Comparison of ENCODE assay signal across 8 cellular contexts in genomic region chr10:68560916-68561691, GRCh38. TPM values are rescaled to one million over a fixed set of nuclear protein-coding genes. Genes with fewer than 3 reads are reported as not detected.
DNase-seq lines count a peak whose midpoint lies in the region; ATAC-seq and TF ChIP-seq lines count a peak whose summit lies in the region.

No MANE protein-coding gene starts in this region.

- peak overlapping the region; percentile 15 for H4K8ac ChIP-seq in mesenchymal stem cell (ENCODE audit: low read length)

- TF ChIP-seq EP300 in upper lobe of left lung (IDR thresholded peaks at IDR 0.05): no peak

- H3K27ac Mint-ChIP-seq in T-helper 2 cell treated with Interferon-gamma antibody and Interleukin-4, amounts not matched to agents 5 μg/mL and 100 μg/mL, for 36 hours: no peak overlapping the region

- H3K36me3 Mint-ChIP-seq in T-helper 2 cell treated with Interferon-gamma antibody and Interleukin-4, amounts not matched to agents 5 μg/mL and 100 μg/mL, for 36 hours (ENCODE audit: low read depth): no peaks in the 10 kb centered on the region

- peak overlapping the region in 1 of 2 experiments; percentile 2 for H2BK12ac ChIP-seq in mesenchymal stem cell (ENCODE audit: low read length in 2 of 2)

- H3K4me3 Mint-ChIP-seq in T-helper 2 cell treated with Interferon-gamma antibody and Interleukin-4, amounts not matched to agents 5 μg/mL and 100 μg/mL, for 36 hours: peak overlapping the region; percentile 80

- TF ChIP-seq POLR2A in upper lobe of left lung (IDR thresholded peaks at IDR 0.05): no peak

- no peak overlapping the region for H2AK5ac ChIP-seq in mesenchymal stem cell (ENCODE audit: low read length, severe bottlenecking)

- H3K9ac ChIP-seq in PC-3 (ENCODE audit: low read length): peak overlapping the region; percentile 62
- peak overlapping the region in 1 of 2 donors; percentile 12 for H3K9ac ChIP-seq in duodenal mucosa (ENCODE audit: low read depth in 1 of 2, low read length in 2 of 2)
- peak overlapping the region; percentile 69 for H3K9ac ChIP-seq in mesenchymal stem cell (ENCODE audit: low read length)

- no peaks in the 10 kb centered on the region for H4K20me1 ChIP-seq in PC-3 (ENCODE audit: low read length)

- no peak for TF ChIP-seq CTCF in PC-3 (conservative IDR thresholded peaks at IDR 0.05; ENCODE audit: low read depth, low read length)
- no peak for TF ChIP-seq CTCF in upper lobe of left lung (IDR thresholded peaks at IDR 0.05)

- peak overlapping the region; percentile 94 to 97 for H3K18ac ChIP-seq in mesenchymal stem cell (ENCODE audit: low read depth in 1 of 2, low read length in 2 of 2)

- H3K9me3 ChIP-seq in PC-3 (ENCODE audit: low read length): no peaks in the 10 kb centered on the region
- H3K9me3 ChIP-seq in duodenal mucosa (ENCODE audit: control insufficient read depth in 1 of 2, low read length in 2 of 2): no peaks in the 10 kb centered on the region
- no peaks in the 10 kb centered on the region for H3K9me3 ChIP-seq in mesenchymal stem cell (ENCODE audit: control insufficient read depth, low read length)
- H3K9me3 ChIP-seq in upper lobe of left lung: no peaks in the 10 kb centered on the region

- H2BK15ac ChIP-seq in mesenchymal stem cell (ENCODE audit: low read depth, poor library complexity, severe bottlenecking): peak overlapping the region; percentile 60

- peak overlapping the region in 1 of 2 experiments; percentile 93 for H3K23ac ChIP-seq in mesenchymal stem cell (ENCODE audit: low read length in 2 of 2)

- H3K4me1 ChIP-seq in PC-3 (ENCODE audit: insufficient read depth, low read length): no peaks in the 10 kb centered on the region
- peaks cover 4 to 6% of the 10 kb centered on the region in 2 donors for H3K4me1 ChIP-seq in duodenal mucosa (ENCODE audit: control insufficient read depth in 1 of 2, insufficient read depth in 2 of 2, low read length in 2 of 2)
- H3K4me1 ChIP-seq in mesenchymal stem cell (ENCODE audit: control insufficient read depth, insufficient read depth, low read depth, low read length): peaks cover 15% of the 10 kb centered on the region
- peaks cover 8 to 29% (median 20%) of the 10 kb centered on the region in 4 donors for H3K4me1 ChIP-seq in upper lobe of left lung

- H2AFZ ChIP-seq in PC-3 (ENCODE audit: low read length) (peak overlapping the region; percentile 97), mesenchymal stem cell (ENCODE audit: low read depth, low read length) (peak overlapping the region; percentile 78)

- peak overlapping the region; percentile 92 for H3K4me2 ChIP-seq in PC-3 (ENCODE audit: low read length)
- H3K4me2 ChIP-seq in mesenchymal stem cell (ENCODE audit: low read length, poor library complexity, severe bottlenecking): peak overlapping the region; percentile 83

- H2BK5ac ChIP-seq in mesenchymal stem cell (ENCODE audit: low read depth, low read length, poor library complexity, severe bottlenecking): no peak overlapping the region

- H3K9me3 Mint-ChIP-seq in T-helper 2 cell treated with Interferon-gamma antibody and Interleukin-4, amounts not matched to agents 5 μg/mL and 100 μg/mL, for 36 hours: no peaks in the 10 kb centered on the region

- H3K27ac ChIP-seq in PC-3 (ENCODE audit: low read length) (no peak overlapping the region), duodenal mucosa (ENCODE audit: low read depth, low read length) (no peak overlapping the region), mesenchymal stem cell (ENCODE audit: low read length, poor library complexity, severe bottlenecking) (no peak overlapping the region), upper lobe of left lung (peak overlapping the region in 1 of 4 donors; percentile 53)

- H3K36me3 ChIP-seq in PC-3 (ENCODE audit: low read depth, low read length) (no peaks in the 10 kb centered on the region), duodenal mucosa (ENCODE audit: control insufficient read depth in 1 of 2, insufficient read depth in 2 of 2, low read length in 2 of 2) (no peaks in the 10 kb centered on the region), mesenchymal stem cell (ENCODE audit: control insufficient read depth in 1 of 2, insufficient read depth in 2 of 2, low read depth in 1 of 2, low read length in 2 of 2) (no peaks in the 10 kb centered on the region), upper lobe of left lung (no peaks in the 10 kb centered on the region)

- ATAC-seq in PC-3: peak; percentile 36
- ATAC-seq in upper lobe of left lung (ENCODE audit: low FRiP score in 2 of 2): peak; percentile 50 to 63

- H3K27me3 ChIP-seq in PC-3 (ENCODE audit: low read length) (no peaks in the 10 kb centered on the region), duodenal mucosa (ENCODE audit: control insufficient read depth in 1 of 2, insufficient read depth in 2 of 2, low read length in 2 of 2) (peaks cover 10 to 28% of the 10 kb centered on the region in 2 donors), mesenchymal stem cell (ENCODE audit: control insufficient read depth in 1 of 2, insufficient read depth in 1 of 2, low read length in 2 of 2) (no peaks in the 10 kb centered on the region), upper lobe of left lung (peaks cover 0 to 14% (median 7%) of the 10 kb centered on the region in 4 donors)

- H3K4ac ChIP-seq in mesenchymal stem cell (ENCODE audit: low read depth in 1 of 2, low read length in 2 of 2): peak overlapping the region in 1 of 2 experiments; percentile 54

- H4K91ac ChIP-seq in mesenchymal stem cell (ENCODE audit: low read length): peak overlapping the region; percentile 94

- peaks cover 69% of the 10 kb centered on the region for H3K27me3 Mint-ChIP-seq in T-helper 2 cell treated with Interferon-gamma antibody and Interleukin-4, amounts not matched to agents 5 μg/mL and 100 μg/mL, for 36 hours (ENCODE audit: low read depth)

- peak overlapping the region; percentile 77 for H2BK120ac ChIP-seq in mesenchymal stem cell (ENCODE audit: low read depth, low read length)

- intact Hi-C loops in PC-3 (cut with micrococcal nuclease): loop anchor here (1.0 kb wide), 1 partner anchor 39 kb away; no protein-coding TSS in a partner anchor

- H3K4me3 ChIP-seq in PC-3 (ENCODE audit: low read length) (peak overlapping the region; percentile 96), duodenal mucosa (ENCODE audit: low read depth in 1 of 2, low read length in 2 of 2) (peak overlapping the region; percentile 65 to 70), mesenchymal stem cell (ENCODE audit: insufficient read depth in 1 of 2, low read depth in 1 of 2, low read length in 2 of 2) (peak overlapping the region; percentile 82 to 84), upper lobe of left lung (peak overlapping the region; percentile 53 to 68 (median 68))

- POLR2A ChIA-PET in PC-3 (lab: Charles Lee; ENCODE audit: unreplicated experiment): no interaction called here

- under 1% methylated on average over 30 of the region's 50 CpGs for WGBS in mesenchymal stem cell
- 1 to 2% methylated on average over 25 to 46 of the region's 50 CpGs for WGBS in upper lobe of left lung, 2 donors

- H3K14ac ChIP-seq in mesenchymal stem cell (ENCODE audit: low read length in 2 of 2): peak overlapping the region in 1 of 2 experiments; percentile 94

- H3F3A ChIP-seq in PC-3 (ENCODE audit: low read length, unreplicated experiment): no peaks in the 10 kb centered on the region

- H3K79me2 ChIP-seq in PC-3 (ENCODE audit: low read length): peaks cover 11% of the 10 kb centered on the region; the same call in 1 of the 2 replicates

- no peaks in the 10 kb centered on the region for H3K9me2 ChIP-seq in PC-3 (replicated peaks; ENCODE audit: low read length)

- no peak for DNase-seq in T-helper 2 cell treated with Interferon-gamma antibody and Interleukin-4, amounts not matched to agents 5 μg/mL and 100 μg/mL, for 36 hours (ENCODE audit: low spot score)
- DNase-seq in T-helper 2 cell (no peak), PC-3 (no peak), mesenchymal stem cell (peak; percentile 67), upper lobe of left lung (peak in 1 of 2 donors; percentile 85), NAMALWA (ENCODE audit: low spot score) (no peak)
- DNase-seq in central memory CD4-positive, alpha-beta T cell: no peak

- BruUV-seq in PC-3 (replicated peaks; lab: Mats Ljungman, UMichigan): no TSS peak

- peaks cover 21% of the 10 kb centered on the region for H3K4me1 Mint-ChIP-seq in T-helper 2 cell treated with Interferon-gamma antibody and Interleukin-4, amounts not matched to agents 5 μg/mL and 100 μg/mL, for 36 hours (ENCODE audit: low read depth)

- CTCF ChIA-PET in PC-3 (lab: Charles Lee): no interaction called here

- peaks cover 13% of the 10 kb centered on the region for H3K79me1 ChIP-seq in mesenchymal stem cell (replicated peaks; ENCODE audit: low read length, poor library complexity, severe bottlenecking)

RNA-seq across cellular contexts. Expression of gene TET1, which starts 1.0 kb away (rescaled TPM):
- total RNA-seq in PC-3 (2014; rRNA removed) (2.3 and 3.0 TPM in 2 replicates), upper lobe of left lung (1 to 10 TPM in 5 of 6 donors, under 1 TPM in 1; 0.55 to 2.0 (median 1.2) TPM)
- polyA plus RNA-seq in mesenchymal stem cell (2013, experiment 1 of 2): 2.2 TPM
- polyA plus RNA-seq in mesenchymal stem cell (2013, experiment 2 of 2): 2.1 TPM

RNA-seq across cellular contexts. Expression of gene SLC25A16, which starts 33.8 kb away (rescaled TPM):
- total RNA-seq in PC-3 (2014; rRNA removed) (21.9 and 22.0 TPM in 2 replicates), upper lobe of left lung (10 to 100 TPM; 20.2 to 43.1 (median 35.6) TPM)
- polyA plus RNA-seq in mesenchymal stem cell (2013, experiment 1 of 2): 16.5 TPM
- polyA plus RNA-seq in mesenchymal stem cell (2013, experiment 2 of 2): 13.5 TPM
